ENCODE assay signal across 17 cellular contexts in the genomic region with DNA sequence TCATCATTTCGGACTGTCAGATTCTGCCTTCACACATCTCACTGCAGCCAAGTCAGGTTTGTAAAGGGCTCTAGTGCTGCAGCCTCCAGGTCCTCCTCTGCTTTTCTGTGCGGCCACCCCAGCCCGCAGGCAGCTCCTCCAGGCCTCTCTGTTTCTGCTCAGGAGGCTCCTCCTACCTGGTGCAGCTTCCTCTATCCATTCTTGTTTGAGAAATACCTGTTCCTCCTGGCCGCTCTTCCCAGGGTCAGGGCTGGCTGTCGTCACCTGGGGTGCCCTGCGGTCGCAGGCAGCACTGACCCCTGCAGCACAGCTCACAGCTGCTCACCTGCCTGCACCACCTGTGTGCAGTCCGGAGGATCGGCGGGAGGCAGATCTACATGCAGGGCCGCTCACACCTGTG.
"Had no signal": no experiment of that assay in that cellular context is flagged by ENCODE, and none has a peak within 500 bp of the region (broad histone marks: within the 10 kb centered on the region; RNA-seq: fewer than 3 reads in every experiment).

No MANE protein-coding gene starts in this region.

- H3K27me3 ChIP-seq: colonic mucosa had no signal

- ATAC-seq: heart left ventricle; left lung; lower lobe of right lung; sciatic nerve; stimulated activated naive B cell treated with anti-CD40 and anti-IgM and Interleukin-4, amounts not matched to agents 10 μg/mL and 1 μg/mL and 100 μg/mL, for 72 hours; stimulated activated naive CD8-positive, alpha-beta T cell treated with anti-CD3 and anti-CD28 coated beads, Interleukin-15, amount 100 ng/mL, for 72 hours had no signal

- H3K9me3 ChIP-seq: colonic mucosa, heart left ventricle, left lung, lower lobe of right lung, thoracic aorta, transverse colon had no signal

- DNase-seq: colonic mucosa; effector CD4-positive, alpha-beta T cell; foreskin melanocyte; heart left ventricle; hippocampal formation; lower lobe of right lung; naive B cell; stimulated activated CD4-positive, alpha-beta T cell treated with anti-CD3 and anti-CD28 coated beads, Interleukin-2, amount 100 ng/mL, for 24 hours; stimulated activated CD4-positive, alpha-beta T cell treated with anti-CD3 and anti-CD28 coated beads, Interleukin-4, amount 100 ng/mL, for 4 hours; stimulated activated naive B cell treated with anti-CD40 and anti-IgM and Interleukin-4, amounts not matched to agents 10 μg/mL and 1 μg/mL and 100 μg/mL, for 72 hours; stimulated activated naive CD8-positive, alpha-beta T cell treated with anti-CD3 and anti-CD28 coated beads, Interleukin-15, amount 100 ng/mL, for 72 hours; substantia nigra; transverse colon had no signal

- H3K27ac ChIP-seq: colonic mucosa, heart left ventricle, left lung, lower lobe of right lung, skin epidermis, thoracic aorta, transverse colon had no signal

- H3K4me1 ChIP-seq: colonic mucosa, heart left ventricle, left lung, lower lobe of right lung, transverse colon had no signal

- H3K36me3 ChIP-seq: colonic mucosa, heart left ventricle, left lung, lower lobe of right lung, thoracic aorta, transverse colon had no signal

- H3K4me3 ChIP-seq: colonic mucosa, heart left ventricle, left lung, lower lobe of right lung, skin epidermis, thoracic aorta, transverse colon had no signal
